ENCODE assay signal across 1 cellular context in the genomic region with DNA sequence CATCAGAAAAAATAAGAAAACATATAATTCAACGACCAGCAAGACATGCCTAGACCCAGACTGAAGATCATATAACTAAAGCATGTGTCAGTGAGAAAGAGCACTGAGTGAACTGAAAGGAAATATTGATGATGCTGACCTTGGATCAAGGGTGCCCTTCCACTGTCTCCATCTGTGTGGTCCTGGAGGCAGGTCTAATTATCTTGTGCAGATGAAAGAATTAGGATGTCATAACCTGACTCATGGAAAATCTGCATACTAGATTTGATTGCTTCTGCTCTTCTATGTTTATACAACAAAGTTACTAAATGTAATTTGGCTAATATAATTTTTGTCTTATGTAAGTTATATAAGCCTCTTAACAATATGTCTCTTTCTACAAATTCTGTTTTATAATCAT.
TF ChIP-seq lines count a peak whose summit lies in the region.

No MANE protein-coding gene starts in this region.

TF ChIP-seq in SK-N-SH treated with all-trans-retinoic acid at 6 μM for 48 hours, 23 proteins besides CTCF, POLR2A, EP300 and RAD21 (continued from another document):
- TF ChIP-seq PATZ1 (CRISPR knock-in tag; IDR thresholded peaks at IDR 0.05; ENCODE audit: borderline replicate concordance) (no peak), ARNTL (CRISPR knock-in tag; IDR thresholded peaks at IDR 0.05; ENCODE audit: borderline replicate concordance, low read depth) (no peak), ZC3H10 (CRISPR knock-in tag; IDR thresholded peaks at IDR 0.05) (no peak), CSDC2 (CRISPR knock-in tag; IDR thresholded peaks at IDR 0.05) (no peak), PPARA (CRISPR knock-in tag; IDR thresholded peaks at IDR 0.05; ENCODE audit: borderline replicate concordance) (no peak), ZNF8 (CRISPR knock-in tag; IDR thresholded peaks at IDR 0.05) (no peak), SNAI2 (CRISPR knock-in tag; IDR thresholded peaks at IDR 0.05) (no peak), ESRRG (CRISPR knock-in tag; IDR thresholded peaks at IDR 0.05) (no peak), OSR1 (CRISPR knock-in tag; IDR thresholded peaks at IDR 0.05) (no peak), TCF4 (CRISPR knock-in tag; IDR thresholded peaks at IDR 0.05; ENCODE audit: borderline replicate concordance) (no peak), ZFP3 (CRISPR knock-in tag; IDR thresholded peaks at IDR 0.05) (no peak), RARB (CRISPR knock-in tag; IDR thresholded peaks at IDR 0.05) (no peak), TOX (CRISPR knock-in tag; IDR thresholded peaks at IDR 0.05; ENCODE audit: borderline replicate concordance) (no peak)
- TF ChIP-seq, protein P1, sequence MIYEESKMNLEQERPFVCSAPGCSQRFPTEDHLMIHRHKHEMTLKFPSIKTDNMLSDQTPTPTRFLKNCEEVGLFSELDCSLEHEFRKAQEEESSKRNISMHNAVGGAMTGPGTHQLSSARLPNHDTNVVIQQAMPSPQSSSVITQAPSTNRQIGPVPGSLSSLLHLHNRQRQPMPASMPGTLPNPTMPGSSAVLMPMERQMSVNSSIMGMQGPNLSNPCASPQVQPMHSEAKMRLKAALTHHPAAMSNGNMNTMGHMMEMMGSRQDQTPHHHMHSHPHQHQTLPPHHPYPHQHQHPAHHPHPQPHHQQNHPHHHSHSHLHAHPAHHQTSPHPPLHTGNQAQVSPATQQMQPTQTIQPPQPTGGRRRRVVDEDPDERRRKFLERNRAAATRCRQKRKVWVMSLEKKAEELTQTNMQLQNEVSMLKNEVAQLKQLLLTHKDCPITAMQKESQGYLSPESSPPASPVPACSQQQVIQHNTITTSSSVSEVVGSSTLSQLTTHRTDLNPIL (CRISPR knock-in tag; IDR thresholded peaks at IDR 0.05; ENCODE audit: low read depth): no peak
TF ChIP-seq in SK-N-SH treated with all-trans-retinoic acid at 6 μM for 48 hours: peak in this region for 0.
